10 cellular contexts compared by ENCODE assay signal in genomic region chrX:53678667-53679066, GRCh38. TPM values are rescaled to one million over a fixed set of nuclear protein-coding genes. Genes with fewer than 3 reads are reported as not detected.
DNase-seq lines count a peak whose midpoint lies in the region; ATAC-seq and TF ChIP-seq lines count a peak whose summit lies in the region.
"Had no signal": no experiment of that assay in that cellular context is flagged by ENCODE, and none has a peak within 500 bp of the region (broad histone marks: within the 10 kb centered on the region; RNA-seq: fewer than 3 reads in every experiment).

No MANE protein-coding gene starts in this region.

- POLR2A ChIA-PET in activated CD4-positive, alpha-beta T cell treated with anti-CD3 and anti-CD28 coated beads, Interleukin-2, amount 10 ng/mL, durations not matched to agents 7 days and 5 days (lab: Charles Lee), result no interaction called here

- peaks cover 13% of the 10 kb centered on the region for H3K36me3 ChIP-seq in neural progenitor cell

- peak overlapping the region; percentile 2 for H3K27ac Mint-ChIP-seq in activated CD4-positive, alpha-beta T cell treated with anti-CD3 and anti-CD28 coated beads, Interleukin-2, amount 10 ng/mL, durations not matched to agents 7 days and 5 days
- no peak overlapping the region for H3K27ac Mint-ChIP-seq in neural progenitor cell

- H3K27me3 Mint-ChIP-seq in activated CD4-positive, alpha-beta T cell treated with anti-CD3 and anti-CD28 coated beads, Interleukin-2, amount 10 ng/mL, durations not matched to agents 7 days and 5 days, result no peaks in the 10 kb centered on the region
- H3K27me3 Mint-ChIP-seq in neural progenitor cell (ENCODE audit: insufficient read depth, low read depth), result no peaks in the 10 kb centered on the region

- H3K27me3 ChIP-seq in neural progenitor cell, result no peaks in the 10 kb centered on the region

- H3K4me3 ChIP-seq in astrocyte of the spinal cord (ENCODE audit: low read depth, low read length), result no peak overlapping the region
- no peak overlapping the region for H3K4me3 ChIP-seq in neural progenitor cell
- H3K4me3 ChIP-seq: HAP-1, lung had no signal

- in situ Hi-C loops in astrocyte of the spinal cord (cut with HindIII; ENCODE audit: low sequenced_read_pairs), result no loop called here

- CTCF ChIA-PET in activated CD4-positive, alpha-beta T cell treated with anti-CD3 and anti-CD28 coated beads, Interleukin-2, amount 10 ng/mL, durations not matched to agents 7 days and 5 days (lab: Charles Lee), result interaction anchor here (0.9 to 1.2 kb wide), 3 partner anchors 11 to 150 kb away, joined by 3 to 4 read pairs (median 3); no protein-coding TSS in a partner anchor

- H3K9me3 ChIP-seq in neural progenitor cell (ENCODE audit: low read depth), result peaks cover 13% of the 10 kb centered on the region
- H3K9me3 ChIP-seq: HAP-1 had no signal

- peaks cover 7% of the 10 kb centered on the region for H3F3A ChIP-seq in neural progenitor cell (ENCODE audit: low read depth)

- no peak overlapping the region for H3K9ac ChIP-seq in neural progenitor cell

- no peaks in the 10 kb centered on the region for H3K9me3 Mint-ChIP-seq in activated CD4-positive, alpha-beta T cell treated with anti-CD3 and anti-CD28 coated beads, Interleukin-2, amount 10 ng/mL, durations not matched to agents 7 days and 5 days
- peaks cover 2% of the 10 kb centered on the region for H3K9me3 Mint-ChIP-seq in neural progenitor cell

- H3K79me2 ChIP-seq in neural progenitor cell (ENCODE audit: low read depth), result peaks cover 99% of the 10 kb centered on the region

- H3K27ac ChIP-seq in neural progenitor cell, result no peak overlapping the region

- peaks cover 60% of the 10 kb centered on the region for H3K36me3 Mint-ChIP-seq in activated CD4-positive, alpha-beta T cell treated with anti-CD3 and anti-CD28 coated beads, Interleukin-2, amount 10 ng/mL, durations not matched to agents 7 days and 5 days (ENCODE audit: low read depth)
- peaks cover 9% of the 10 kb centered on the region for H3K36me3 Mint-ChIP-seq in neural progenitor cell

- peak; percentile 30 for TF ChIP-seq CTCF in astrocyte of the spinal cord (IDR thresholded peaks at IDR 0.05; ENCODE audit: low read depth, low read length)
- peak; percentile 28 for TF ChIP-seq CTCF in neural progenitor cell (IDR thresholded peaks at IDR 0.05)

- no peak overlapping the region for H2AFZ ChIP-seq in neural progenitor cell (replicated peaks)

- H4K20me1 ChIP-seq in neural progenitor cell (ENCODE audit: low read depth), result peaks cover 73% of the 10 kb centered on the region

- H3K4me3 Mint-ChIP-seq in activated CD4-positive, alpha-beta T cell treated with anti-CD3 and anti-CD28 coated beads, Interleukin-2, amount 10 ng/mL, durations not matched to agents 7 days and 5 days, result no peak overlapping the region
- H3K4me3 Mint-ChIP-seq in neural progenitor cell, result no peak overlapping the region

- DNase-seq in activated CD4-positive, alpha-beta T cell treated with anti-CD3 and anti-CD28 coated beads, Interleukin-2, amount 10 ng/mL, durations not matched to agents 7 days and 5 days, result peak; percentile 7
- DNase-seq in activated CD4-positive, alpha-beta T cell treated with anti-CD3 and anti-CD28 coated beads, Interleukin-2, amount 50 U/mL, for 1 hour, result no peak
- DNase-seq in HT-29 (ENCODE audit: low spot score), result peak; percentile 37
- no peak for DNase-seq in astrocyte of the spinal cord (ENCODE audit: low read depth, low spot score)
- DNase-seq in neural progenitor cell (ENCODE audit: low spot score), result peak; percentile 12
- no peak for DNase-seq in glomerular visceral epithelial cell (ENCODE audit: extremely low spot score)
- no peak for DNase-seq in NCI-H524 treated with DMSO at 0.1 percent for 48 hours (lab: John Stamatoyannopoulos, UW)

- no peaks in the 10 kb centered on the region for H3K4me1 ChIP-seq in neural progenitor cell

- H3K4me1 Mint-ChIP-seq in activated CD4-positive, alpha-beta T cell treated with anti-CD3 and anti-CD28 coated beads, Interleukin-2, amount 10 ng/mL, durations not matched to agents 7 days and 5 days, result peaks cover 43% of the 10 kb centered on the region
- H3K4me1 Mint-ChIP-seq in neural progenitor cell, result peaks cover 5% of the 10 kb centered on the region

- no peak overlapping the region for H3K4me2 ChIP-seq in neural progenitor cell

- no peak for ATAC-seq in GM18909 (IDR thresholded peaks at IDR 0.05; ENCODE audit: poor library complexity, unreplicated experiment)

RNA-seq across cellular contexts. Expression of gene HUWE1, which starts 7.9 kb away (rescaled TPM):
- 100 to 1,000 TPM; 235 to 251 TPM for total RNA-seq in activated CD4-positive, alpha-beta T cell treated with anti-CD3 and anti-CD28 coated beads, Interleukin-2, amount 10 ng/mL, durations not matched to agents 7 days and 5 days
- 98.9 and 123 TPM in 2 replicates for total RNA-seq in HT-29 (2014; rRNA removed; shearing (Covaris generic))
- 149 and 154 TPM in 2 replicates for total RNA-seq in neural progenitor cell (ENCODE audit: low replicate concordance)

Comparison
In these comparisons a context has a peak if more than half of its experiments do, and no peak if none do; other contexts are left out.
1. DNase-seq: peak in activated CD4-positive, alpha-beta T cell treated with anti-CD3 and anti-CD28 coated beads, Interleukin-2, amount 10 ng/mL, durations not matched to agents 7 days and 5 days (single experiment), HT-29 (single experiment) and neural progenitor cell (single experiment); none in activated CD4-positive, alpha-beta T cell treated with anti-CD3 and anti-CD28 coated beads, Interleukin-2, amount 50 U/mL, for 1 hour (single experiment), astrocyte of the spinal cord (single experiment), glomerular visceral epithelial cell (single experiment) and NCI-H524 treated with DMSO at 0.1 percent for 48 hours (single experiment).